In genomic region chr1:55215194-55216021, GRCh38 we compare ENCODE assay signal across 1 cellular context.
TF ChIP-seq lines count a peak whose summit lies in the region.

TSS of gene USP24 (minus strand) at chr1:55215364. CDS start at chr1:55215113, 251 bp downstream.

TF ChIP-seq in HEK293, 187 proteins besides CTCF, POLR2A, EP300 and RAD21 (continued from another document and continues in another):
- TF ChIP-seq PRDM6 (tag by site-specific recombination; IDR thresholded peaks at IDR 0.05): 0 out of 2 replicates have a peak, but pooled peaks have one; percentile 13
- peak; percentile 79 for TF ChIP-seq EGR2 (tag by site-specific recombination; IDR thresholded peaks at IDR 0.05; ENCODE audit: low read depth)
- no peak for TF ChIP-seq ZNF292 (tag by site-specific recombination; IDR thresholded peaks at IDR 0.05; ENCODE audit: borderline replicate concordance, low read depth)
- no peak for TF ChIP-seq ZNF521 (tag by site-specific recombination; IDR thresholded peaks at IDR 0.05)
- peak; percentile 63 for TF ChIP-seq SP7 (tag by site-specific recombination; IDR thresholded peaks at IDR 0.05)
- no peak; the same call in 1 of the 2 replicates for TF ChIP-seq ZNF777 (tag by site-specific recombination; IDR thresholded peaks at IDR 0.05; ENCODE audit: borderline replicate concordance)
- no peak for TF ChIP-seq ZSCAN4 (tag by site-specific recombination; IDR thresholded peaks at IDR 0.05)
- TF ChIP-seq HOXC10 (CRISPR knock-in tag; IDR thresholded peaks at IDR 0.05): no peak
- TF ChIP-seq ZNF555 (tag by site-specific recombination; conservative IDR thresholded peaks at IDR 0.05): no peak
- no peak for TF ChIP-seq ZFP3 (tag by site-specific recombination; IDR thresholded peaks at IDR 0.05; ENCODE audit: low read depth)
- no peak for TF ChIP-seq GFI1B (tag by site-specific recombination; IDR thresholded peaks at IDR 0.05)
- peak; percentile 24; the same call in 1 of the 2 replicates for TF ChIP-seq ZNF391 (tag by site-specific recombination; IDR thresholded peaks at IDR 0.05; ENCODE audit: borderline replicate concordance, low read depth)
- TF ChIP-seq ZNF549 (tag by site-specific recombination; IDR thresholded peaks at IDR 0.05): no peak
- TF ChIP-seq ZNF561 (tag by site-specific recombination; IDR thresholded peaks at IDR 0.05; ENCODE audit: borderline replicate concordance): peak; percentile 67; the same call in 1 of the 2 replicates
- no peak for TF ChIP-seq ZNF416 (tag by site-specific recombination; IDR thresholded peaks at IDR 0.05)
- TF ChIP-seq PBX3 (CRISPR knock-in tag; IDR thresholded peaks at IDR 0.05): 0 out of 2 replicates have a peak, but pooled peaks have one; percentile 64
- TF ChIP-seq ZNF24 (tag by site-specific recombination; IDR thresholded peaks at IDR 0.05): no peak
- TF ChIP-seq SCRT2 (tag by site-specific recombination; IDR thresholded peaks at IDR 0.05): peak; percentile 100
- no peak for TF ChIP-seq TRIM28 (IDR thresholded peaks at IDR 0.05; ENCODE audit: borderline replicate concordance, low read length)
- TF ChIP-seq ZNF626 (tag by site-specific recombination; IDR thresholded peaks at IDR 0.05): 0 out of 2 replicates have a peak, but pooled peaks have one; percentile 67
- TF ChIP-seq ZNF114 (tag by site-specific recombination; IDR thresholded peaks at IDR 0.05): no peak
- TF ChIP-seq ZNF354C (tag by site-specific recombination; IDR thresholded peaks at IDR 0.05; ENCODE audit: borderline replicate concordance, low read depth): no peak
- peak; percentile 75 for TF ChIP-seq HIC1 (tag by site-specific recombination; IDR thresholded peaks at IDR 0.05)
- no peak for TF ChIP-seq ZNF529 (tag by site-specific recombination; IDR thresholded peaks at IDR 0.05; ENCODE audit: insufficient replicate concordance)
- no peak; the same call in 1 of the 2 replicates for TF ChIP-seq REST (tag by site-specific recombination; IDR thresholded peaks at IDR 0.05)
- TF ChIP-seq ZNF610 (tag by site-specific recombination; IDR thresholded peaks at IDR 0.05; ENCODE audit: borderline replicate concordance): no peak
- no peak for TF ChIP-seq ZNF48 (tag by site-specific recombination; IDR thresholded peaks at IDR 0.05)
- TF ChIP-seq ZSCAN16 (tag by site-specific recombination; IDR thresholded peaks at IDR 0.05): no peak
- TF ChIP-seq ZNF433 (tag by site-specific recombination; IDR thresholded peaks at IDR 0.05; ENCODE audit: low read depth): no peak
- peak; percentile 59 for TF ChIP-seq ZNF600 (tag by site-specific recombination; IDR thresholded peaks at IDR 0.05)
- no peak for TF ChIP-seq MZF1 (tag by site-specific recombination; IDR thresholded peaks at IDR 0.05; ENCODE audit: borderline replicate concordance)
- TF ChIP-seq ZNF37A (tag by site-specific recombination; IDR thresholded peaks at IDR 0.05): no peak
- TF ChIP-seq TSHZ1 (tag by site-specific recombination; IDR thresholded peaks at IDR 0.05; ENCODE audit: borderline replicate concordance): no peak
- TF ChIP-seq ZBTB8A (tag by site-specific recombination; IDR thresholded peaks at IDR 0.05): no peak; the same call in 1 of the 2 replicates
- no peak for TF ChIP-seq HOXA7 (CRISPR knock-in tag; IDR thresholded peaks at IDR 0.05; ENCODE audit: borderline replicate concordance)
- peak; percentile 69 for TF ChIP-seq ZEB2 (tag by site-specific recombination; IDR thresholded peaks at IDR 0.05)
- no peak for TF ChIP-seq ZNF221 (tag by site-specific recombination; IDR thresholded peaks at IDR 0.05; ENCODE audit: borderline replicate concordance)
- TF ChIP-seq ZNF514 (tag by site-specific recombination; IDR thresholded peaks at IDR 0.05): no peak
- 0 out of 2 replicates have a peak, but pooled peaks have one; percentile 57 for TF ChIP-seq KLF17 (tag by site-specific recombination; IDR thresholded peaks at IDR 0.05)
- peak; percentile 9; the same call in 1 of the 2 replicates for TF ChIP-seq ZNF580 (tag by site-specific recombination; IDR thresholded peaks at IDR 0.05)
- 0 out of 2 replicates have a peak, but pooled peaks have one; percentile 18 for TF ChIP-seq GLIS1 (tag by site-specific recombination; IDR thresholded peaks at IDR 0.05)
- TF ChIP-seq ZNF23 (tag by site-specific recombination; IDR thresholded peaks at IDR 0.05; ENCODE audit: borderline replicate concordance): no peak
- TF ChIP-seq ZNF776 (tag by site-specific recombination; IDR thresholded peaks at IDR 0.05; ENCODE audit: borderline replicate concordance): no peak
- no peak for TF ChIP-seq ZNF785 (tag by site-specific recombination; IDR thresholded peaks at IDR 0.05)
- 0 out of 2 replicates have a peak, but pooled peaks have one; percentile 28 for TF ChIP-seq ZNF843 (tag by site-specific recombination; IDR thresholded peaks at IDR 0.05)
- TF ChIP-seq ZBTB17 (tag by site-specific recombination; IDR thresholded peaks at IDR 0.05): peak; percentile 68
- TF ChIP-seq ZXDB (tag by site-specific recombination; IDR thresholded peaks at IDR 0.05): peak; percentile 46
- TF ChIP-seq ZNF701 (tag by site-specific recombination; IDR thresholded peaks at IDR 0.05): no peak
